Comparison of ENCODE assay signal across 21 cellular contexts in the genomic region with DNA sequence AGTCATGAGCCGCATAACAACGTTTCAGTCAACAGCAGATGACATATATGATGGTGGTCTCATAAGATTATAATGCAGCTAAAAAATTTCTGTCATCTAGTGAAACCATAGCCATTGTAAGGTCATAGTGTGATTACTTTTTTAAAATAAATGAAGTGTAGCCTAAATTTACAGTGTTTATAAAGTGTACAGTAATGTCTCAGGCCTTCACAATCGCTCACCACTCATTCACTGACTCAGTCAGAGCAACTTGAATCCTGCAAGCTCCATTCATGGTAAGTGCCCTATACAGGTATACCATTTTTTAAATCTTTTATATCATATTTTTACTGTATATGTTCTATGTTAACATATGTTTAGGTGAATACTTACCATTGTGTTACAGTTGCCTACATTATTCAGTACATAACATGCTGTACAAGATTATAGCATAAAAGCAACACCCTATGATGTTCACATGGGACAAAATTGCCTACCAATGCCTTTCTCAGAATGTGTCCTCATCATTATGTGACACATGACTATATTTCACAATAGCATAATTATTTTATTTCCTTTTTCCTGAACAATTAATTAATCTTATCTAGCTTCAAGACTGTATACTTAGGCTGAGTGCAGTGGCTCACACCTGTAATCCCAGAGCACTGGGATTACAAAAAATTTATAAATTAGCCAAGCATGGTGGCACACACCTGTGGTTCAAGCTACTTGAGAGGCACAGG.
"Had no signal": no experiment of that assay in that cellular context is flagged by ENCODE, and none has a peak within 500 bp of the region (broad histone marks: within the 10 kb centered on the region; RNA-seq: fewer than 3 reads in every experiment).

No MANE protein-coding gene starts in this region.

- H3K4me3 Mint-ChIP-seq: dendritic cell treated with granulocyte-macrophage colony-stimulating factor and Interleukin-4, amounts not matched to agents 40 ng/mL and 50 ng/mL, for 4 days; endodermal cell; naive thymus-derived CD8-positive, alpha-beta T cell; nephron progenitor cell; stimulated activated effector memory CD8-positive, alpha-beta T cell treated with anti-CD3 and anti-CD28 coated beads, Interleukin-12 subunit alpha, Interleukin-12 subunit beta, amount 100 ng/mL, for 72 hours; type B pancreatic cell had no signal

- H3K27ac ChIP-seq: colonic mucosa, esophagus muscularis mucosa, lower lobe of right lung, prostate gland, right atrium auricular region, sigmoid colon, testis, tibial artery had no signal

- H3K4me3 ChIP-seq: colonic mucosa, esophagus muscularis mucosa, lower lobe of right lung, prostate gland, right atrium auricular region, sigmoid colon, testis, tibial artery had no signal

- H3K9me3 Mint-ChIP-seq: dendritic cell treated with granulocyte-macrophage colony-stimulating factor and Interleukin-4, amounts not matched to agents 40 ng/mL and 50 ng/mL, for 4 days; endodermal cell; nephron progenitor cell; type B pancreatic cell had no signal

- H3K4me1 ChIP-seq: colonic mucosa, esophagus muscularis mucosa, lower lobe of right lung, prostate gland, right atrium auricular region, sigmoid colon, testis, tibial artery had no signal

- H3K27me3 ChIP-seq: colonic mucosa, esophagus muscularis mucosa, right atrium auricular region, sigmoid colon, testis, tibial artery had no signal

- H3K36me3 Mint-ChIP-seq: naive thymus-derived CD8-positive, alpha-beta T cell; stimulated activated effector memory CD8-positive, alpha-beta T cell treated with anti-CD3 and anti-CD28 coated beads, Interleukin-12 subunit alpha, Interleukin-12 subunit beta, amount 100 ng/mL, for 72 hours; type B pancreatic cell had no signal

- H3K36me3 ChIP-seq: colonic mucosa, esophagus muscularis mucosa, lower lobe of right lung, prostate gland, right atrium auricular region, sigmoid colon, tibial artery had no signal

- ATAC-seq: left ventricle myocardium superior; lower lobe of right lung; naive thymus-derived CD8-positive, alpha-beta T cell; stimulated activated effector memory CD8-positive, alpha-beta T cell treated with anti-CD3 and anti-CD28 coated beads, Interleukin-12 subunit alpha, Interleukin-12 subunit beta, amount 100 ng/mL, for 72 hours had no signal

- H3K4me1 Mint-ChIP-seq: nephron progenitor cell; stimulated activated effector memory CD8-positive, alpha-beta T cell treated with anti-CD3 and anti-CD28 coated beads, Interleukin-12 subunit alpha, Interleukin-12 subunit beta, amount 100 ng/mL, for 72 hours had no signal

- H3K27me3 Mint-ChIP-seq: dendritic cell treated with granulocyte-macrophage colony-stimulating factor and Interleukin-4, amounts not matched to agents 40 ng/mL and 50 ng/mL, for 4 days; type B pancreatic cell had no signal

- DNase-seq: colonic mucosa; effector CD8-positive, alpha-beta T cell; endodermal cell; left ventricle myocardium superior; lower lobe of right lung; naive thymus-derived CD8-positive, alpha-beta T cell; nephron progenitor cell; nucleus accumbens; sigmoid colon; stimulated activated CD4-positive, alpha-beta T cell treated with anti-CD3 and anti-CD28 coated beads, Interleukin-2, amount 100 ng/mL, for 24 hours; stimulated activated CD4-positive, alpha-beta T cell treated with anti-CD3 and anti-CD28 coated beads, Interleukin-4, amount 100 ng/mL, for 24 hours; stimulated activated naive CD4-positive, alpha-beta T cell treated with Interleukin-2 at 50 U/mL for 16 hours; substantia nigra; testis; tibial artery had no signal

- H3K27ac Mint-ChIP-seq: dendritic cell treated with granulocyte-macrophage colony-stimulating factor and Interleukin-4, amounts not matched to agents 40 ng/mL and 50 ng/mL, for 4 days; endodermal cell; naive thymus-derived CD8-positive, alpha-beta T cell; nephron progenitor cell; stimulated activated effector memory CD8-positive, alpha-beta T cell treated with anti-CD3 and anti-CD28 coated beads, Interleukin-12 subunit alpha, Interleukin-12 subunit beta, amount 100 ng/mL, for 72 hours; type B pancreatic cell had no signal

- H3K9me3 ChIP-seq: colonic mucosa, esophagus muscularis mucosa, lower lobe of right lung, prostate gland, right atrium auricular region, sigmoid colon, testis, tibial artery had no signal
